ENCODE assay signal across 25 cellular contexts in genomic region chr16:28486266-28486665, GRCh38. TPM values are rescaled to one million over a fixed set of nuclear protein-coding genes. Genes with fewer than 3 reads are reported as not detected.
DNase-seq lines count a peak whose midpoint lies in the region; ATAC-seq, FAIRE-seq and TF ChIP-seq lines count a peak whose summit lies in the region.
"Had no signal": no experiment of that assay in that cellular context is flagged by ENCODE, and none has a peak within 500 bp of the region (broad histone marks: within the 10 kb centered on the region; RNA-seq: fewer than 3 reads in every experiment).

No MANE protein-coding gene starts in this region.

- H3K27me3 ChIP-seq in K562 (ENCODE audit: control insufficient read depth in 2 of 2, insufficient read depth in 2 of 2, low read length in 2 of 2) (no peaks in the 10 kb centered on the region), osteoblast (ENCODE audit: insufficient read depth, low read length) (no peaks in the 10 kb centered on the region)
- H3K27me3 ChIP-seq: BE2C; BLaER1 treated with 17β-estradiol and CSF1 and Interleukin-3, amounts not matched to agents 10 nM and 100 nM had no signal

- H3K27ac Mint-ChIP-seq in activated naive CD4-positive, alpha-beta T cell treated with anti-CD3 and anti-CD28 coated beads, Interleukin-2, amount 10 ng/mL, durations not matched to agents 7 days and 5 days, result peak overlapping the region; percentile 7
- peak overlapping the region; percentile 84 for H3K27ac Mint-ChIP-seq in stimulated activated effector memory CD8-positive, alpha-beta T cell treated with anti-CD3 and anti-CD28 coated beads, Interleukin-12 subunit alpha, Interleukin-12 subunit beta, amount 100 ng/mL, for 72 hours
- H3K27ac Mint-ChIP-seq: HFFc6 had no signal

- no peak for DNase-seq in activated naive CD4-positive, alpha-beta T cell treated with anti-CD3 and anti-CD28 coated beads, Interleukin-2, amount 10 ng/mL, durations not matched to agents 7 days and 5 days
- DNase-seq in activated naive CD4-positive, alpha-beta T cell treated with Interleukin-2 at 50 U/mL for 16 hours, result no peak
- DNase-seq in K562 (ENCODE audit: extremely low read depth in 1 of 4, low spot score in 3 of 4), result no peak
- DNase-seq in mucosa of descending colon, result peak in 2 of 3 donors; percentile 22 to 44
- no peak for DNase-seq in stimulated activated effector memory CD8-positive, alpha-beta T cell treated with anti-CD3 and anti-CD28 coated beads, Interleukin-12 subunit alpha, Interleukin-12 subunit beta, amount 100 ng/mL, for 72 hours (ENCODE audit: low spot score in 2 of 2)
- no peak for DNase-seq in osteoblast (ENCODE audit: insufficient read length, low spot score, missing footprints)
- DNase-seq in NCI-H146 treated with DMSO at 0.1 percent for 48 hours (lab: John Stamatoyannopoulos, UW; ENCODE audit: unreplicated experiment), result no peak
- DNase-seq: 8988T; ACHN; AML-193; BE2C; CD8-positive, alpha-beta memory T cell; DMS 273 treated with DMSO at 0.1 percent for 48 hours; DMS79; EL; GDM1; GOT3; HFFc6 had no signal

- WGBS in K562 (ENCODE audit: insufficient coverage, low coverage, missing lambda C conversion rate), result 96% methylated on average over 4 of the region's 5 CpGs

- peaks cover 3% of the 10 kb centered on the region; the same call in 2 of the 3 replicates for H3K79me2 ChIP-seq in K562 (ENCODE audit: control insufficient read depth, insufficient read depth, low read length)
- peaks cover under 1% of the 10 kb centered on the region for H3K79me2 ChIP-seq in osteoblast (ENCODE audit: insufficient read depth, low read length)

- TF ChIP-seq EP300 in K562 (IDR thresholded peaks at IDR 0.05; ENCODE audit: low read length), result no peak

- no peaks in the 10 kb centered on the region for H3K9me1 ChIP-seq in K562 (ENCODE audit: control insufficient read depth, insufficient read depth, low read length)

- intact Hi-C loops in K562 (cut with micrococcal nuclease) (no loop called here), mucosa of descending colon (cut with DNase I, micrococcal nuclease) (no loop called here)

- no peak overlapping the region for H2AFZ ChIP-seq in K562 (ENCODE audit: low read depth, low read length)
- no peak overlapping the region for H2AFZ ChIP-seq in osteoblast (ENCODE audit: low read length)

- H3K9me3 ChIP-seq in K562 (replicated peaks; ENCODE audit: control insufficient read depth, insufficient read depth, low read depth, low read length) (no peaks in the 10 kb centered on the region), mucosa of descending colon (no peaks in the 10 kb centered on the region), osteoblast (ENCODE audit: low read depth, low read length) (no peaks in the 10 kb centered on the region)
- H3K9me3 ChIP-seq: A549; BE2C; BLaER1 treated with 17β-estradiol and CSF1 and Interleukin-3, amounts not matched to agents 10 nM and 100 nM; HAP-1 had no signal

- H3K4me1 Mint-ChIP-seq in activated naive CD4-positive, alpha-beta T cell treated with anti-CD3 and anti-CD28 coated beads, Interleukin-2, amount 10 ng/mL, durations not matched to agents 7 days and 5 days, result peaks cover 13% of the 10 kb centered on the region
- peaks cover 28% of the 10 kb centered on the region for H3K4me1 Mint-ChIP-seq in stimulated activated effector memory CD8-positive, alpha-beta T cell treated with anti-CD3 and anti-CD28 coated beads, Interleukin-12 subunit alpha, Interleukin-12 subunit beta, amount 100 ng/mL, for 72 hours

- no peak for ATAC-seq in K562
- no peak for ATAC-seq in mucosa of descending colon
- ATAC-seq in stimulated activated effector memory CD8-positive, alpha-beta T cell treated with anti-CD3 and anti-CD28 coated beads, Interleukin-12 subunit alpha, Interleukin-12 subunit beta, amount 100 ng/mL, for 72 hours, result no peak
- no peak for ATAC-seq in GM19395 (IDR thresholded peaks at IDR 0.05; ENCODE audit: unreplicated experiment)
- ATAC-seq: A549, GM12878 had no signal

- POLR2A ChIA-PET in K562 (lab: Yijun Ruan, JAX), result interaction anchor here (1.1 kb wide), 1 partner anchor 12 kb away, joined by 4 read pairs; no protein-coding TSS in a partner anchor

- no peak overlapping the region for H3K4me3 Mint-ChIP-seq in activated naive CD4-positive, alpha-beta T cell treated with anti-CD3 and anti-CD28 coated beads, Interleukin-2, amount 10 ng/mL, durations not matched to agents 7 days and 5 days
- H3K4me3 Mint-ChIP-seq in stimulated activated effector memory CD8-positive, alpha-beta T cell treated with anti-CD3 and anti-CD28 coated beads, Interleukin-12 subunit alpha, Interleukin-12 subunit beta, amount 100 ng/mL, for 72 hours, result no peak overlapping the region
- H3K4me3 Mint-ChIP-seq: HFFc6 had no signal

- in situ Hi-C loops in K562 (cut with MboI), result loop anchor here (25.0 kb wide), 1 partner anchor 1726 kb away; no protein-coding TSS in a partner anchor

- H3K27ac ChIP-seq in K562 (ENCODE audit: extremely low read depth, low read depth, low read length) (no peak overlapping the region), osteoblast (ENCODE audit: low read depth, low read length) (no peak overlapping the region)
- H3K27ac ChIP-seq: A549; BLaER1 treated with 17β-estradiol and CSF1 and Interleukin-3, amounts not matched to agents 10 nM and 100 nM had no signal

- no peak for FAIRE-seq in K562 (lab: Jason Lieb, UNC)
- FAIRE-seq: A549, D721Med, GM12878, H54 had no signal

- CTCF ChIA-PET in activated naive CD4-positive, alpha-beta T cell treated with anti-CD3 and anti-CD28 coated beads, Interleukin-2, amount 10 ng/mL, durations not matched to agents 7 days and 5 days (lab: Charles Lee), result no interaction called here
- CTCF ChIA-PET in K562 (lab: Yijun Ruan, JAX; ENCODE audit: low intra/inter-chr PET ratio), result no interaction called here

- H4K20me1 ChIP-seq in K562 (replicated peaks; ENCODE audit: control insufficient read depth, insufficient read depth, low read length), result no peaks in the 10 kb centered on the region
- H4K20me1 ChIP-seq in osteoblast (ENCODE audit: insufficient read depth, low read length), result no peaks in the 10 kb centered on the region

- H3K27me3 Mint-ChIP-seq in activated naive CD4-positive, alpha-beta T cell treated with anti-CD3 and anti-CD28 coated beads, Interleukin-2, amount 10 ng/mL, durations not matched to agents 7 days and 5 days, result no peaks in the 10 kb centered on the region
- H3K27me3 Mint-ChIP-seq: CD8-positive, alpha-beta memory T cell had no signal

- TF ChIP-seq CTCF in K562 (IDR thresholded peaks at IDR 0.05 in 2 of 3, conservative IDR thresholded peaks at IDR 0.05 in 1 of 3; ENCODE audit: insufficient read depth in 2 of 3, low read depth in 1 of 3, low read length in 3 of 3) (no peak), mucosa of descending colon (IDR thresholded peaks at IDR 0.05) (no peak), osteoblast (IDR thresholded peaks at IDR 0.05; ENCODE audit: extremely low read depth, low read depth, low read length) (no peak)

- TF ChIP-seq POLR2A in K562 (conservative IDR thresholded peaks at IDR 0.05), result no peak

- H3K4me3 ChIP-seq in K562 (no peak overlapping the region), mucosa of descending colon (no peak overlapping the region), osteoblast (ENCODE audit: insufficient read depth, low read length) (no peak overlapping the region)
- H3K4me3 ChIP-seq: A549; BLaER1 treated with 17β-estradiol and CSF1 and Interleukin-3, amounts not matched to agents 10 nM and 100 nM; GM12878; HAP-1 had no signal

- BruUV-seq in K562 (replicated peaks; lab: Mats Ljungman, UMichigan), result no TSS peak

- peaks cover 40% of the 10 kb centered on the region; the same call in 2 of the 3 replicates for H3K36me3 ChIP-seq in K562 (ENCODE audit: control insufficient read depth, insufficient read depth, low read length)
- no peaks in the 10 kb centered on the region for H3K36me3 ChIP-seq in mucosa of descending colon (ENCODE audit: low read depth)
- peaks cover 9% of the 10 kb centered on the region for H3K36me3 ChIP-seq in osteoblast (ENCODE audit: insufficient read depth, low read length)

- TF ChIP-seq RAD21 in K562 (CRISPR knock-in tag; conservative IDR thresholded peaks at IDR 0.05 in 1 of 2, IDR thresholded peaks at IDR 0.05 in 1 of 2), result no peak

- H3K4me1 ChIP-seq in K562 (replicated peaks in 1 of 2; ENCODE audit: control insufficient read depth in 2 of 2, insufficient read depth in 2 of 2, low read length in 2 of 2) (peaks cover 0 to 11% of the 10 kb centered on the region in 2 experiments; a peak in 2 of 5 replicates), mucosa of descending colon (ENCODE audit: low read depth) (peaks cover 25% of the 10 kb centered on the region), osteoblast (ENCODE audit: insufficient read depth, low read length) (peaks cover 6% of the 10 kb centered on the region)
- H3K4me1 ChIP-seq: BE2C had no signal

- peaks cover 42% of the 10 kb centered on the region for H3K36me3 Mint-ChIP-seq in activated naive CD4-positive, alpha-beta T cell treated with anti-CD3 and anti-CD28 coated beads, Interleukin-2, amount 10 ng/mL, durations not matched to agents 7 days and 5 days
- peaks cover 86% of the 10 kb centered on the region for H3K36me3 Mint-ChIP-seq in stimulated activated effector memory CD8-positive, alpha-beta T cell treated with anti-CD3 and anti-CD28 coated beads, Interleukin-12 subunit alpha, Interleukin-12 subunit beta, amount 100 ng/mL, for 72 hours

- no peak overlapping the region for H3K4me2 ChIP-seq in K562 (ENCODE audit: insufficient read depth, low read length)
- H3K4me2 ChIP-seq in osteoblast (ENCODE audit: insufficient read depth, low read length), result no peak overlapping the region
- H3K4me2 ChIP-seq: A549; BLaER1 treated with 17β-estradiol and CSF1 and Interleukin-3, amounts not matched to agents 10 nM and 100 nM had no signal

- H3K9ac ChIP-seq in K562 (ENCODE audit: insufficient read depth in 1 of 2, low read depth in 2 of 2, low read length in 2 of 2), result no peak overlapping the region; a peak in 1 of 4 replicates
- H3K9ac ChIP-seq: BLaER1 treated with 17β-estradiol and CSF1 and Interleukin-3, amounts not matched to agents 10 nM and 100 nM had no signal

- H3K9me3 Mint-ChIP-seq in activated naive CD4-positive, alpha-beta T cell treated with anti-CD3 and anti-CD28 coated beads, Interleukin-2, amount 10 ng/mL, durations not matched to agents 7 days and 5 days, result no peaks in the 10 kb centered on the region
- no peaks in the 10 kb centered on the region for H3K9me3 Mint-ChIP-seq in stimulated activated effector memory CD8-positive, alpha-beta T cell treated with anti-CD3 and anti-CD28 coated beads, Interleukin-12 subunit alpha, Interleukin-12 subunit beta, amount 100 ng/mL, for 72 hours
- H3K9me3 Mint-ChIP-seq: CD8-positive, alpha-beta memory T cell; HFFc6 had no signal

RNA-seq across cellular contexts. Expression of gene CLN3, which starts 5.6 kb away (rescaled TPM):
- 22.3 and 64.5 TPM in 2 replicates for total RNA-seq in K562 (2011; cell fraction: chromatin; rRNA removed; ENCODE audit: low replicate concordance)
- 58.5 and 75.0 TPM in 2 replicates for total RNA-seq in K562 (2011; cell fraction: nucleolus; rRNA removed)
- total RNA-seq in K562 (2011; cell fraction: nucleoplasm; rRNA removed), result 42.4 and 43.9 TPM in 2 replicates
- 11.0 and 11.1 TPM in 2 replicates for total RNA-seq in K562 (2014; rRNA removed)
- total RNA-seq in K562 (2014; rRNA removed; fragmentation: Illumina TruSeq; extraction: Trizol), result 4.5 and 5.6 TPM in 2 replicates
- total RNA-seq in K562 (2015; rRNA removed; fragmentation: Illumina TruSeq; extraction: Trizol), result 11.6 and 11.9 TPM in 2 replicates
- total RNA-seq in K562 (2021), result 27.1 and 31.9 TPM in 2 replicates
- polyA plus RNA-seq in K562 (2011; rRNA removed), result 12.5 and 24.8 TPM in 2 replicates
- 24.2 and 33.1 TPM in 2 replicates for polyA plus RNA-seq in K562 (2011; cell fraction: cytosol; rRNA removed)
- polyA plus RNA-seq in K562 (2011; cell fraction: nucleus; rRNA removed), result 64.4 and 76.3 TPM in 2 replicates
- polyA plus RNA-seq in K562 (2012), result 33.2 and 44.8 TPM in 2 replicates
- 20.9 and 30.5 TPM in 2 replicates for polyA plus RNA-seq in K562 (2014; fragmentation: Illumina TruSeq; extraction: Trizol)
- polyA plus RNA-seq in K562 (2014; fragmentation: Nextera tagmentation; extraction: Ambion mirVana), result 1 to 10 TPM; 2.5 to 3.1 TPM
- polyA plus RNA-seq in K562 (2014; rRNA removed), result 12.7 and 19.9 TPM in 2 replicates
- polyA minus RNA-seq in K562 (2011; rRNA and poly(A)+ RNA removed), result 12.0 and 15.9 TPM in 2 replicates
- 8.6 and 11.5 TPM in 2 replicates for polyA minus RNA-seq in K562 (2011; cell fraction: cytosol; rRNA and poly(A)+ RNA removed)
- 12.5 and 19.0 TPM in 2 replicates for polyA minus RNA-seq in K562 (2011; cell fraction: nucleus; rRNA and poly(A)+ RNA removed)
- 100 to 1,000 TPM in 2 of 3 donors, 10 to 100 TPM in 1; 73.4 to 125 (median 101) TPM for total RNA-seq in mucosa of descending colon
- 27.9 and 28.0 TPM in 2 replicates for total RNA-seq in osteoblast

RNA-seq across cellular contexts. Expression of gene APOBR, which starts 8.2 kb away (rescaled TPM):
- 0.95 and 1.1 TPM in 2 replicates for total RNA-seq in K562 (2011; cell fraction: chromatin; rRNA removed; ENCODE audit: low replicate concordance)
- 0.83 and 1.6 TPM in 2 replicates for total RNA-seq in K562 (2011; cell fraction: nucleolus; rRNA removed)
- 2.0 and 2.8 TPM in 2 replicates for total RNA-seq in K562 (2011; cell fraction: nucleoplasm; rRNA removed)
- total RNA-seq in K562 (2014; rRNA removed) (3.6 and 3.8 TPM in 2 replicates), K562 (2014; rRNA removed; fragmentation: Illumina TruSeq; extraction: Trizol) (0.25 and 0.32 TPM in 2 replicates), K562 (2015; rRNA removed; fragmentation: Illumina TruSeq; extraction: Trizol) (1.9 and 2.3 TPM in 2 replicates), K562 (2021) (3.2 and 4.3 TPM in 2 replicates), mucosa of descending colon (10 to 100 TPM; 28.8 to 65.4 (median 57.2) TPM), osteoblast (under 0.01 TPM in 1 of 2 replicates, not detected in the other)
- polyA plus RNA-seq in K562 (2011; rRNA removed) (0.67 and 2.0 TPM in 2 replicates), K562 (2014; fragmentation: Illumina TruSeq; extraction: Trizol) (3.8 and 7.3 TPM in 2 replicates), K562 (2014; fragmentation: Nextera tagmentation; extraction: Ambion mirVana) (under 1 TPM in 1 of 2 experiments, not detected in 1; 0.08 TPM), K562 (2014; rRNA removed) (4.2 and 6.1 TPM in 2 replicates)
- 1.3 and 1.8 TPM in 2 replicates for polyA plus RNA-seq in K562 (2011; cell fraction: cytosol; rRNA removed)
- polyA plus RNA-seq in K562 (2011; cell fraction: nucleus; rRNA removed), result 1.6 and 2.0 TPM in 2 replicates
- polyA plus RNA-seq in K562 (2012), result 10.4 and 17.7 TPM in 2 replicates
- polyA minus RNA-seq in K562 (2011; rRNA and poly(A)+ RNA removed), result 0.46 and 1.0 TPM in 2 replicates
- 1.1 and 4.8 TPM in 2 replicates for polyA minus RNA-seq in K562 (2011; cell fraction: cytosol; rRNA and poly(A)+ RNA removed)
- 0.27 and 0.67 TPM in 2 replicates for polyA minus RNA-seq in K562 (2011; cell fraction: nucleus; rRNA and poly(A)+ RNA removed)
- total RNA-seq: HFFc6 had no signal

RNA-seq across cellular contexts. Expression of gene NPIPB7, which starts 14.1 kb away (rescaled TPM):
- total RNA-seq in K562 (2011; cell fraction: chromatin; rRNA removed; ENCODE audit: low replicate concordance), result not detected in 2 replicates
- not detected in 2 replicates for total RNA-seq in K562 (2011; cell fraction: nucleolus; rRNA removed)
- not detected in 2 replicates for total RNA-seq in K562 (2011; cell fraction: nucleoplasm; rRNA removed)
- total RNA-seq in K562 (2014; rRNA removed), result not detected in 2 replicates
- not detected in 2 replicates for total RNA-seq in K562 (2014; rRNA removed; fragmentation: Illumina TruSeq; extraction: Trizol)
- not detected in 2 replicates for total RNA-seq in K562 (2015; rRNA removed; fragmentation: Illumina TruSeq; extraction: Trizol)
- not detected in 2 replicates for total RNA-seq in K562 (2021)
- polyA plus RNA-seq in K562 (2011; rRNA removed), result not detected in 2 replicates
- polyA plus RNA-seq in K562 (2011; cell fraction: cytosol; rRNA removed), result not detected in 2 replicates
- not detected in 2 replicates for polyA plus RNA-seq in K562 (2011; cell fraction: nucleus; rRNA removed)
- not detected in 2 replicates for polyA plus RNA-seq in K562 (2012)
- polyA plus RNA-seq in K562 (2014; fragmentation: Illumina TruSeq; extraction: Trizol), result not detected in 2 replicates
- polyA plus RNA-seq in K562 (2014; fragmentation: Nextera tagmentation; extraction: Ambion mirVana), result under 1 TPM in 1 of 2 experiments, not detected in 1; 0.07 TPM
- not detected in 2 replicates for polyA plus RNA-seq in K562 (2014; rRNA removed)
- not detected in 2 replicates for polyA minus RNA-seq in K562 (2011; rRNA and poly(A)+ RNA removed)
- not detected in 2 replicates for polyA minus RNA-seq in K562 (2011; cell fraction: cytosol; rRNA and poly(A)+ RNA removed)
- polyA minus RNA-seq in K562 (2011; cell fraction: nucleus; rRNA and poly(A)+ RNA removed), result not detected in 2 replicates
- total RNA-seq in mucosa of descending colon, result under 1 TPM; 0.24 to 0.32 (median 0.32) TPM
- total RNA-seq in osteoblast, result not detected in 2 replicates
- total RNA-seq: CD8-positive, alpha-beta memory T cell; GM12878; HFFc6 had no signal
- polyA plus RNA-seq: CD8-positive, alpha-beta memory T cell had no signal

RNA-seq across cellular contexts. Expression of gene IL27, which starts 20.4 kb away (rescaled TPM):
- total RNA-seq in K562 (2011; cell fraction: chromatin; rRNA removed; ENCODE audit: low replicate concordance), result not detected in 2 replicates
- not detected in 2 replicates for total RNA-seq in K562 (2011; cell fraction: nucleolus; rRNA removed)
- total RNA-seq in K562 (2011; cell fraction: nucleoplasm; rRNA removed), result not detected in 2 replicates
- not detected in 2 replicates for total RNA-seq in K562 (2014; rRNA removed)
- not detected in 2 replicates for total RNA-seq in K562 (2014; rRNA removed; fragmentation: Illumina TruSeq; extraction: Trizol)
- total RNA-seq in K562 (2015; rRNA removed; fragmentation: Illumina TruSeq; extraction: Trizol), result not detected in 2 replicates
- total RNA-seq in K562 (2021), result not detected in 2 replicates
- not detected in 2 replicates for polyA plus RNA-seq in K562 (2011; rRNA removed)
- not detected in 2 replicates for polyA plus RNA-seq in K562 (2011; cell fraction: cytosol; rRNA removed)
- not detected in 2 replicates for polyA plus RNA-seq in K562 (2011; cell fraction: nucleus; rRNA removed)
- not detected in 2 replicates for polyA plus RNA-seq in K562 (2012)
- polyA plus RNA-seq in K562 (2014; fragmentation: Illumina TruSeq; extraction: Trizol), result not detected in 2 replicates
- not detected for polyA plus RNA-seq in K562 (2014; fragmentation: Nextera tagmentation; extraction: Ambion mirVana)
- polyA plus RNA-seq in K562 (2014; rRNA removed), result not detected in 2 replicates
- not detected in 2 replicates for polyA minus RNA-seq in K562 (2011; rRNA and poly(A)+ RNA removed)
- polyA minus RNA-seq in K562 (2011; cell fraction: cytosol; rRNA and poly(A)+ RNA removed), result not detected in 2 replicates
- polyA minus RNA-seq in K562 (2011; cell fraction: nucleus; rRNA and poly(A)+ RNA removed), result not detected in 2 replicates
- not detected for total RNA-seq in mucosa of descending colon
- not detected in 2 replicates for total RNA-seq in osteoblast
- total RNA-seq: CD8-positive, alpha-beta memory T cell; HFFc6 had no signal
- polyA plus RNA-seq: A549; CD8-positive, alpha-beta memory T cell had no signal

RNA-seq across cellular contexts. Expression of gene NUPR1, which starts 52.5 kb away (rescaled TPM):
- total RNA-seq in K562 (2011; cell fraction: chromatin; rRNA removed; ENCODE audit: low replicate concordance), result 0.07 TPM in 1 of 2 replicates, not detected in the other
- total RNA-seq in K562 (2011; cell fraction: nucleolus; rRNA removed), result under 0.01 TPM in 2 replicates
- 0.15 TPM in 1 of 2 replicates, not detected in the other for total RNA-seq in K562 (2011; cell fraction: nucleoplasm; rRNA removed)
- total RNA-seq in K562 (2014; rRNA removed), result 0.27 and 0.86 TPM in 2 replicates
- 0.07 TPM in 1 of 2 replicates, not detected in the other for total RNA-seq in K562 (2014; rRNA removed; fragmentation: Illumina TruSeq; extraction: Trizol)
- total RNA-seq in K562 (2015; rRNA removed; fragmentation: Illumina TruSeq; extraction: Trizol), result 0.40 and 0.64 TPM in 2 replicates
- total RNA-seq in K562 (2021), result 0.56 and 1.5 TPM in 2 replicates
- 0.11 and 0.34 TPM in 2 replicates for polyA plus RNA-seq in K562 (2011; rRNA removed)
- 0.03 and 0.06 TPM in 2 replicates for polyA plus RNA-seq in K562 (2011; cell fraction: cytosol; rRNA removed)
- polyA plus RNA-seq in K562 (2011; cell fraction: nucleus; rRNA removed), result not detected in 2 replicates
- 0.39 and 35.5 TPM in 2 replicates for polyA plus RNA-seq in K562 (2012)
- polyA plus RNA-seq in K562 (2014; fragmentation: Illumina TruSeq; extraction: Trizol), result 0.08 and 1.00 TPM in 2 replicates
- under 1 TPM; 0.08 to 0.21 TPM for polyA plus RNA-seq in K562 (2014; fragmentation: Nextera tagmentation; extraction: Ambion mirVana)
- polyA plus RNA-seq in K562 (2014; rRNA removed), result 0.09 and 0.34 TPM in 2 replicates
- 0.03 TPM in 1 of 2 replicates, not detected in the other for polyA minus RNA-seq in K562 (2011; rRNA and poly(A)+ RNA removed)
- polyA minus RNA-seq in K562 (2011; cell fraction: cytosol; rRNA and poly(A)+ RNA removed), result not detected in 2 replicates
- not detected in 2 replicates for polyA minus RNA-seq in K562 (2011; cell fraction: nucleus; rRNA and poly(A)+ RNA removed)
- total RNA-seq in mucosa of descending colon, result 100 to 1,000 TPM in 2 of 3 donors, 10 to 100 TPM in 1; 51.7 to 145 (median 129) TPM
- 27.9 and 31.5 TPM in 2 replicates for total RNA-seq in osteoblast
- total RNA-seq: CD8-positive, alpha-beta memory T cell had no signal
- polyA plus RNA-seq: CD8-positive, alpha-beta memory T cell had no signal

Comparison
In these comparisons a context has a peak if more than half of its experiments do, and no peak if none do; other contexts are left out.
1. DNase-seq: peak in mucosa of descending colon (2 of 3); none in activated naive CD4-positive, alpha-beta T cell treated with anti-CD3 and anti-CD28 coated beads, Interleukin-2, amount 10 ng/mL, durations not matched to agents 7 days and 5 days (single experiment), activated naive CD4-positive, alpha-beta T cell treated with Interleukin-2 at 50 U/mL for 16 hours (single experiment), K562 (0 of 4), stimulated activated effector memory CD8-positive, alpha-beta T cell treated with anti-CD3 and anti-CD28 coated beads, Interleukin-12 subunit alpha, Interleukin-12 subunit beta, amount 100 ng/mL, for 72 hours (0 of 2), osteoblast (single experiment) and NCI-H146 treated with DMSO at 0.1 percent for 48 hours (single experiment).
2. RNA of gene APOBR, which starts 8.2 kb away (total RNA-seq): 28.8 to 65.4 TPM in mucosa of descending colon; 0.25 to 4.3 TPM in K562 and under 0.01 TPM in osteoblast; every median in the first group is over 4 times any median in the second.